In genomic region chr19:46299004-46299509, GRCh38 we compare ENCODE assay signal across 8 cellular contexts. TPM values are rescaled to one million over a fixed set of nuclear protein-coding genes. Genes with fewer than 3 reads are reported as not detected.
DNase-seq lines count a peak whose midpoint lies in the region; ATAC-seq and TF ChIP-seq lines count a peak whose summit lies in the region.

No MANE protein-coding gene starts in this region.

- no peak overlapping the region for H2BK120ac ChIP-seq in H9 (ENCODE audit: low read depth, low read length, poor library complexity, severe bottlenecking)

- H3K36me3 ChIP-seq in left lung = peaks cover 0 to 8% of the 10 kb centered on the region in 2 donors
- H3K36me3 ChIP-seq in tibial nerve = peaks cover 0 to 7% (median 3%) of the 10 kb centered on the region in 3 donors

- no CpG with 5 or more reads among the region's 11 CpGs for WGBS in H9 (ENCODE audit: extremely low coverage, insufficient read length, low lambda C conversion rate)
- WGBS in tibial nerve, 2 donors = 8 to 12% methylated on average over 8 to 11 of the region's 11 CpGs

- intact Hi-C loops in left lung (cut with DNase I) = no loop called here

- H2BK20ac ChIP-seq in H9 (ENCODE audit: low read depth, low read length, poor library complexity, severe bottlenecking) = no peak overlapping the region

- TF ChIP-seq CTCF in H9 (conservative IDR thresholded peaks at IDR 0.05) = no peak
- no peak for TF ChIP-seq CTCF in left lung (IDR thresholded peaks at IDR 0.05)
- TF ChIP-seq CTCF in tibial nerve (IDR thresholded peaks at IDR 0.05) = no peak

- peak overlapping the region; percentile 21 to 56; a peak in 2 of 5 replicates for H3K4me3 Mint-ChIP-seq in H9

- H3K27ac ChIP-seq in H9 (ENCODE audit: insufficient read length, low read depth, low read length) = no peak overlapping the region
- peak overlapping the region; percentile 96 for H3K27ac ChIP-seq in cingulate gyrus (ENCODE audit: low read depth, low read length)
- H3K27ac ChIP-seq in left lung = peak overlapping the region; percentile 83 to 87
- H3K27ac ChIP-seq in tibial nerve = peak overlapping the region; percentile 91 to 98 (median 96)

- H3K27me3 Mint-ChIP-seq in H9 (ENCODE audit: low read depth) = peaks cover 13% of the 10 kb centered on the region

- ATAC-seq in left lung (peak; percentile 79), GM18909 (IDR thresholded peaks at IDR 0.05; ENCODE audit: poor library complexity, unreplicated experiment) (no peak), HG02642 (IDR thresholded peaks at IDR 0.05; ENCODE audit: poor library complexity, unreplicated experiment) (no peak), GM21515 (IDR thresholded peaks at IDR 0.05; ENCODE audit: unreplicated experiment) (no peak)

- peaks cover 13% of the 10 kb centered on the region for H3K23me2 ChIP-seq in H9 (ENCODE audit: insufficient read length, low read depth, low read length, poor library complexity, severe bottlenecking)

- no peaks in the 10 kb centered on the region for H3K79me1 ChIP-seq in H9 (ENCODE audit: insufficient read depth, low read depth, low read length, poor library complexity, severe bottlenecking)

- no peak overlapping the region for H3K56ac ChIP-seq in H9 (ENCODE audit: insufficient read length, low read depth, low read length)

- no peak overlapping the region for H3T11ph ChIP-seq in H9 (ENCODE audit: low read length)

- H3K4me2 ChIP-seq in H9 (ENCODE audit: insufficient read depth, insufficient read length, low read length) = no peak overlapping the region

- no peak overlapping the region for H3K14ac ChIP-seq in H9 (ENCODE audit: insufficient read depth, low read length)

- peak; percentile 91 to 97 for TF ChIP-seq EP300 in tibial nerve (IDR thresholded peaks at IDR 0.05)

- no peak overlapping the region for H2BK15ac ChIP-seq in H9 (ENCODE audit: low read depth, low read length)

- H3K9me3 ChIP-seq in H9 (ENCODE audit: control insufficient read depth, low read depth, low read length) (no peaks in the 10 kb centered on the region), left lung (no peaks in the 10 kb centered on the region), tibial nerve (no peaks in the 10 kb centered on the region)

- H2BK5ac ChIP-seq in H9 (ENCODE audit: insufficient read length, low read length) = no peak overlapping the region

- peaks cover 0 to 3% of the 10 kb centered on the region in 2 experiments; a peak in 3 of 5 replicates for H3K9me3 Mint-ChIP-seq in H9

- no peak overlapping the region for H2AFZ ChIP-seq in H9 (ENCODE audit: low read length)

- no peak overlapping the region for H4K8ac ChIP-seq in H9 (replicated peaks; ENCODE audit: insufficient read length, low read depth, low read length)

- no peaks in the 10 kb centered on the region for H3K79me2 ChIP-seq in H9 (ENCODE audit: insufficient read depth, low read length)

- H4K91ac ChIP-seq in H9 (ENCODE audit: insufficient read length, low read depth, low read length) = no peak overlapping the region

- H3K4me1 Mint-ChIP-seq in H9 = peaks cover 36 to 45% of the 10 kb centered on the region in 2 experiments

- no peak for DNase-seq in H9
- DNase-seq in NCI-H524 treated with DMSO at 0.1 percent for 48 hours (lab: John Stamatoyannopoulos, UW) = peak; percentile 47
- DNase-seq in left lung = peak; percentile 92 to 93
- peak; percentile 97 to 99 for DNase-seq in tibial nerve (ENCODE audit: low spot score in 2 of 2)

- peaks cover 0 to 7% (median 2%) of the 10 kb centered on the region in 3 experiments; a peak in 3 of 7 replicates for H3K36me3 Mint-ChIP-seq in H9 (ENCODE audit: insufficient read depth in 1 of 3, low read depth in 3 of 3)

- H3K27ac Mint-ChIP-seq in H9 = peak overlapping the region in 1 of 3 experiments; percentile 52; a peak in 1 of 7 replicates

- H3K4ac ChIP-seq in H9 (ENCODE audit: low read depth, low read length) = no peak overlapping the region

- H4K5ac ChIP-seq in H9 (ENCODE audit: insufficient read length, low read depth, low read length) = no peak overlapping the region

- peak in 1 of 2 donors; percentile 58 for TF ChIP-seq POLR2A in tibial nerve (IDR thresholded peaks at IDR 0.05)

- no peak overlapping the region for H3K9ac ChIP-seq in H9 (ENCODE audit: extremely low read depth, insufficient read length, low read length)

- no peaks in the 10 kb centered on the region for H3K27me3 ChIP-seq in H9 (ENCODE audit: insufficient read depth, low read length)
- H3K27me3 ChIP-seq in left lung = peaks cover 0 to 34% of the 10 kb centered on the region in 2 donors
- H3K27me3 ChIP-seq in tibial nerve = peaks cover 0 to 7% of the 10 kb centered on the region in 2 donors

- H3K4me1 ChIP-seq in H9 (ENCODE audit: insufficient read depth, low read length) = peaks cover 2% of the 10 kb centered on the region; the same call in 1 of the 2 replicates
- H3K4me1 ChIP-seq in left lung = peaks cover 32 to 68% of the 10 kb centered on the region in 2 donors
- H3K4me1 ChIP-seq in tibial nerve = peaks cover 6 to 78% (median 60%) of the 10 kb centered on the region in 4 donors

- H3K4me3 ChIP-seq in left lung = peak overlapping the region; percentile 19 to 47
- H3K4me3 ChIP-seq in tibial nerve = peak overlapping the region; percentile 23 to 63 (median 50)

- H3K18ac ChIP-seq in H9 (ENCODE audit: insufficient read length, low read depth, low read length) = no peak overlapping the region

- no peak overlapping the region for H2AK5ac ChIP-seq in H9 (ENCODE audit: insufficient read length, low read length)

- no peak overlapping the region for H2BK12ac ChIP-seq in H9 (ENCODE audit: insufficient read length, low read depth, low read length)

- H3K23ac ChIP-seq in H9 (ENCODE audit: insufficient read length, low read depth, low read length) = no peak overlapping the region

- no peaks in the 10 kb centered on the region for H4K20me1 ChIP-seq in H9 (ENCODE audit: control insufficient read depth, insufficient read depth, insufficient read length)

RNA-seq across cellular contexts. Expression of gene HIF3A, which starts 2.2 kb away (rescaled TPM):
- total RNA-seq in H9 (2021) (31.5 and 31.9 TPM in 2 replicates), left lung (10 to 100 TPM; 15.9 to 30.1 TPM), tibial nerve (100 to 1,000 TPM; 166 to 235 (median 209) TPM)

RNA-seq across cellular contexts. Expression of gene PPP5C, which starts 47.8 kb away (rescaled TPM):
- total RNA-seq in H9 (2021) = 108 and 111 TPM in 2 replicates
- total RNA-seq in left lung = 10 to 100 TPM; 52.6 to 55.7 TPM
- total RNA-seq in tibial nerve = 100 to 1,000 TPM in 1 of 4 donors, 10 to 100 TPM in 3; 70.5 to 132 (median 88.8) TPM
